In genomic region chr5:133025804-133026663, GRCh38 we compare ENCODE assay signal across 8 cellular contexts. TPM values are rescaled to one million over a fixed set of nuclear protein-coding genes. Genes with fewer than 3 reads are reported as not detected.
DNase-seq lines count a peak whose midpoint lies in the region; ATAC-seq and TF ChIP-seq lines count a peak whose summit lies in the region.

ZCCHC10 (minus strand) TSS chr5:133026549; CDS start chr5:133026537, 12 bp downstream.

- peak within 1 kb of the TSS; percentile 92 to 98 (median 94) for H3K4me3 Mint-ChIP-seq in naive thymus-derived CD4-positive, alpha-beta T cell
- peak within 1 kb of the TSS; percentile 94 for H3K4me3 Mint-ChIP-seq in stimulated activated memory B cell treated with anti-CD40 and anti-IgM and Interleukin-4, amounts not matched to agents 10 μg/mL and 1 μg/mL and 100 μg/mL, for 72 hours

- H2AFZ ChIP-seq in fibroblast of lung (ENCODE audit: low read length) = peak within 1 kb of the TSS; percentile 94

- H3K4me1 ChIP-seq in DOHH2 (ENCODE audit: control insufficient read depth, low read length) (peaks cover 40% of the 10 kb centered on the region), fibroblast of lung (ENCODE audit: control insufficient read depth, extremely low read depth, insufficient read depth, low read length) (no peaks in the 10 kb centered on the region)
- H3K4me1 ChIP-seq in naive thymus-derived CD4-positive, alpha-beta T cell (ENCODE audit: control insufficient read depth in 2 of 2, insufficient read depth in 2 of 2, low read length in 2 of 2) = peaks cover 4% of the 10 kb centered on the region in 2 donors

- no peaks in the 10 kb centered on the region for H3K9me3 ChIP-seq in DOHH2 (ENCODE audit: control insufficient read depth, insufficient read depth, low read length)
- H3K9me3 ChIP-seq in fibroblast of lung (ENCODE audit: control insufficient read depth, insufficient read depth, low read depth, low read length) = no peaks in the 10 kb centered on the region
- H3K9me3 ChIP-seq in naive thymus-derived CD4-positive, alpha-beta T cell (ENCODE audit: control insufficient read depth in 2 of 3, low read length in 3 of 3) = no peaks in the 10 kb centered on the region

- peaks cover 52% of the 10 kb centered on the region for H3K79me2 ChIP-seq in DOHH2 (ENCODE audit: control insufficient read depth, low read length)
- peaks cover 29% of the 10 kb centered on the region for H3K79me2 ChIP-seq in fibroblast of lung (ENCODE audit: control insufficient read depth, insufficient read depth, low read length)

- peaks cover 14 to 37% (median 26%) of the 10 kb centered on the region in 7 donors for H3K4me1 Mint-ChIP-seq in naive thymus-derived CD4-positive, alpha-beta T cell
- H3K4me1 Mint-ChIP-seq in stimulated activated memory B cell treated with anti-CD40 and anti-IgM and Interleukin-4, amounts not matched to agents 10 μg/mL and 1 μg/mL and 100 μg/mL, for 72 hours = peaks cover 32% of the 10 kb centered on the region

- no peaks in the 10 kb centered on the region for H4K20me1 ChIP-seq in DOHH2 (ENCODE audit: control insufficient read depth, insufficient read depth, low read depth, low read length)
- H4K20me1 ChIP-seq in fibroblast of lung (ENCODE audit: control insufficient read depth, extremely low read depth, insufficient read depth, low read length) = no peaks in the 10 kb centered on the region

- DNase-seq in GOT3 (lab: John Stamatoyannopoulos, UW) (peak; percentile 82), LNCaP clone FGC (ENCODE audit: low read depth) (no peak), RPMI8226 (peak; percentile 93), fibroblast of lung (ENCODE audit: low read depth in 2 of 2) (peak; percentile 92)
- peak; percentile 77 to 85 for DNase-seq in activated T-helper 1 cell treated with anti-CD3 and anti-CD28 coated beads, Interleukin-2, amount 50 U/mL, for 16 hours (ENCODE audit: low read depth in 1 of 2, low spot score in 1 of 2)
- peak; percentile 75 to 90 (median 84) for DNase-seq in naive thymus-derived CD4-positive, alpha-beta T cell

- peak within 1 kb of the TSS; percentile 96 for H3K9ac ChIP-seq in fibroblast of lung (ENCODE audit: insufficient read depth, low read length)

- peaks cover 0 to 8% (median 0%) of the 10 kb centered on the region in 5 donors for H3K27me3 Mint-ChIP-seq in naive thymus-derived CD4-positive, alpha-beta T cell
- H3K27me3 Mint-ChIP-seq in stimulated activated memory B cell treated with anti-CD40 and anti-IgM and Interleukin-4, amounts not matched to agents 10 μg/mL and 1 μg/mL and 100 μg/mL, for 72 hours = no peaks in the 10 kb centered on the region

- H3K4me2 ChIP-seq in DOHH2 (ENCODE audit: low read length) (peak within 1 kb of the TSS; percentile 92), fibroblast of lung (ENCODE audit: extremely low read depth, insufficient read depth, low read length) (peak within 1 kb of the TSS; percentile 79)

- H3K9me3 Mint-ChIP-seq in naive thymus-derived CD4-positive, alpha-beta T cell = no peaks in the 10 kb centered on the region
- H3K9me3 Mint-ChIP-seq in stimulated activated memory B cell treated with anti-CD40 and anti-IgM and Interleukin-4, amounts not matched to agents 10 μg/mL and 1 μg/mL and 100 μg/mL, for 72 hours = no peaks in the 10 kb centered on the region

- POLR2A ChIA-PET in naive thymus-derived CD4-positive, alpha-beta T cell (lab: Charles Lee) = interaction anchor here (0.6 to 2.8 kb wide), 5 partner anchors 25 to 674 kb away, joined by 3 to 16 read pairs (median 15); partner anchors contain the start of genes AFF4 and HSPA4

- no peaks in the 10 kb centered on the region for H3K9me2 ChIP-seq in DOHH2 (replicated peaks; ENCODE audit: control insufficient read depth, low read length)

- peaks cover 0 to 10% (median 7%) of the 10 kb centered on the region in 5 donors for H3K36me3 Mint-ChIP-seq in naive thymus-derived CD4-positive, alpha-beta T cell
- peaks cover 10% of the 10 kb centered on the region for H3K36me3 Mint-ChIP-seq in stimulated activated memory B cell treated with anti-CD40 and anti-IgM and Interleukin-4, amounts not matched to agents 10 μg/mL and 1 μg/mL and 100 μg/mL, for 72 hours

- CTCF ChIA-PET in naive thymus-derived CD4-positive, alpha-beta T cell (lab: Charles Lee) = no interaction called here

- intact Hi-C loops in naive thymus-derived CD4-positive, alpha-beta T cell (cut with micrococcal nuclease) = loop anchor here (1.0 to 10.0 kb wide), 6 partner anchors 25 to 943 kb away; partner anchors contain the start of genes AFF4 (in 2 of the 2), GDF9 (in 2 of the 2), SLC22A4 (in 2 of the 2) and UQCRQ (in 2 of the 2)

- TF ChIP-seq CTCF in DOHH2 (IDR thresholded peaks at IDR 0.05; ENCODE audit: low read depth, low read length, poor library complexity, severe bottlenecking) (no peak), LNCaP clone FGC (IDR thresholded peaks at IDR 0.05; ENCODE audit: control insufficient read depth, extremely low read depth, insufficient read depth) (no peak), fibroblast of lung (conservative IDR thresholded peaks at IDR 0.05 in 1 of 2, IDR thresholded peaks at IDR 0.05 in 1 of 2; ENCODE audit: low read depth in 1 of 2, low read length in 2 of 2) (no peak)

- H3K27ac ChIP-seq in DOHH2 (ENCODE audit: low read depth, low read length) (peak within 1 kb of the TSS; percentile 73), fibroblast of lung (ENCODE audit: insufficient read depth, low read length) (peak within 1 kb of the TSS; percentile 96)
- peak within 1 kb of the TSS; percentile 96 for H3K27ac ChIP-seq in naive thymus-derived CD4-positive, alpha-beta T cell (ENCODE audit: low read depth, low read length)

- H3K27me3 ChIP-seq in DOHH2 (ENCODE audit: control insufficient read depth, low read length) (no peaks in the 10 kb centered on the region), fibroblast of lung (ENCODE audit: control insufficient read depth, insufficient read depth, low read length) (no peaks in the 10 kb centered on the region)
- H3K27me3 ChIP-seq in naive thymus-derived CD4-positive, alpha-beta T cell (ENCODE audit: control insufficient read depth in 2 of 2, insufficient read depth in 2 of 2, low read length in 2 of 2) = no peaks in the 10 kb centered on the region

- ATAC-seq in naive thymus-derived CD4-positive, alpha-beta T cell = peak; percentile 100
- peak; percentile 98 for ATAC-seq in stimulated activated memory B cell treated with anti-CD40 and anti-IgM and Interleukin-4, amounts not matched to agents 10 μg/mL and 1 μg/mL and 100 μg/mL, for 72 hours

- H3K4me3 ChIP-seq in DOHH2 (ENCODE audit: low read length) = peak within 1 kb of the TSS; percentile 99
- H3K4me3 ChIP-seq in LNCaP clone FGC (ENCODE audit: low read depth, low read length) = peak within 1 kb of the TSS; percentile 79
- peak within 1 kb of the TSS; percentile 74 to 98 (median 90) for H3K4me3 ChIP-seq in fibroblast of lung (replicated peaks in 1 of 4; ENCODE audit: control extremely low read depth in 1 of 4, insufficient read depth in 1 of 4, low read depth in 3 of 4, low read length in 4 of 4)
- peak within 1 kb of the TSS; percentile 99 for H3K4me3 ChIP-seq in naive thymus-derived CD4-positive, alpha-beta T cell (ENCODE audit: low read length)

- H3F3A ChIP-seq in DOHH2 (ENCODE audit: control insufficient read depth, insufficient read depth) = peaks cover 8% of the 10 kb centered on the region

- H3K27ac Mint-ChIP-seq in naive thymus-derived CD4-positive, alpha-beta T cell = peak within 1 kb of the TSS; percentile 85 to 98 (median 94)
- peak within 1 kb of the TSS; percentile 93 for H3K27ac Mint-ChIP-seq in stimulated activated memory B cell treated with anti-CD40 and anti-IgM and Interleukin-4, amounts not matched to agents 10 μg/mL and 1 μg/mL and 100 μg/mL, for 72 hours

- H3K36me3 ChIP-seq in DOHH2 (ENCODE audit: control insufficient read depth, low read length) (peaks cover 33% of the 10 kb centered on the region), fibroblast of lung (ENCODE audit: control insufficient read depth, insufficient read depth, low read length) (no peaks in the 10 kb centered on the region)
- H3K36me3 ChIP-seq in naive thymus-derived CD4-positive, alpha-beta T cell (ENCODE audit: control insufficient read depth in 2 of 3, insufficient read depth in 3 of 3, low read length in 3 of 3) = peaks cover 0 to 6% (median 0%) of the 10 kb centered on the region in 3 experiments

RNA-seq across cellular contexts. Expression of gene ZCCHC10, which starts in this region (rescaled TPM):
- total RNA-seq in fibroblast of lung = 7.4 and 12.3 TPM in 2 replicates
- polyA plus RNA-seq in fibroblast of lung = 29.5 and 33.1 TPM in 2 replicates
- polyA plus RNA-seq in fibroblast of lung (2012) = 26.9 and 30.6 TPM in 2 replicates
- 32.0 TPM in 1 of 2 replicates, not detected in the other for polyA minus RNA-seq in fibroblast of lung (ENCODE audit: low replicate concordance)
- 10 to 100 TPM; 16.0 to 32.9 (median 18.2) TPM for total RNA-seq in naive thymus-derived CD4-positive, alpha-beta T cell
- polyA plus RNA-seq in naive thymus-derived CD4-positive, alpha-beta T cell = 10 to 100 TPM; 34.5 to 47.5 TPM
